17 cellular contexts compared by ENCODE assay signal in the genomic region with DNA sequence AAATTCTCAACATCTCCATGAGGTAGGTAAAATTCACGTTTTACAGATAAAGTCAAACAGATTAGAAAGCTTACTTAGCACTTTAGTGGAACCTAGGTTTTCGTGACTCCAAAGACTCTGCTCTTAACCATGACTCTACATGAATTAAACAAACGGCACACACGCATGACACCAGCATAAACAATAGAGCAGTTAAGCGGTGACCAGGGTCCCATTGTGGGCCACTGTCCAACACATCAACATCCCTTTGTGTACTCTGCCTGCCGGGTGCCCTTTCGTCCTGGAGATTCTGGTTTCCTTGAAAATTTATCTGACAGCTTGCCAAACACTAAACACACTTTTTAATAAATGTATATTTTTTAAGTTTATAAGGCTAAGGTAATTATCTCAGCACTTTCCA.
DNase-seq lines count a peak whose midpoint lies in the region; ATAC-seq and TF ChIP-seq lines count a peak whose summit lies in the region.
"Had no signal": no experiment of that assay in that cellular context is flagged by ENCODE, and none has a peak within 500 bp of the region (broad histone marks: within the 10 kb centered on the region; RNA-seq: fewer than 3 reads in every experiment).

No MANE protein-coding gene starts in this region.

- no peak for TF ChIP-seq CTCF in WERI-Rb-1 (IDR thresholded peaks at IDR 0.05; ENCODE audit: low read depth, low read length)
- no peak for TF ChIP-seq CTCF in neural crest cell (conservative IDR thresholded peaks at IDR 0.05)

- H3K27me3 ChIP-seq in WERI-Rb-1 (ENCODE audit: insufficient read depth, low read depth, severe bottlenecking) = no peaks in the 10 kb centered on the region

- H3K4me1 Mint-ChIP-seq in neural crest cell = peaks cover 17% of the 10 kb centered on the region
- H3K4me1 Mint-ChIP-seq in activated CD4-positive, alpha-beta memory T cell treated with anti-CD3 and anti-CD28 coated beads, Interleukin-2, amount 10 ng/mL, durations not matched to agents 7 days and 5 days = no peaks in the 10 kb centered on the region
- H3K4me1 Mint-ChIP-seq in activated T-cell treated with anti-CD3 and anti-CD28 coated beads, Interleukin-2, amount 50 U/mL, for 4 hours (ENCODE audit: low read depth) = no peaks in the 10 kb centered on the region

- no peak overlapping the region for H3K4me3 ChIP-seq in WERI-Rb-1 (ENCODE audit: low read depth, low read length)
- H3K4me3 ChIP-seq: A549 had no signal

- CTCF ChIA-PET in activated CD4-positive, alpha-beta memory T cell treated with anti-CD3 and anti-CD28 coated beads, Interleukin-2, amount 10 ng/mL, durations not matched to agents 7 days and 5 days (lab: Charles Lee) = no interaction called here

- H3K4me3 Mint-ChIP-seq in neural crest cell = no peak overlapping the region
- H3K4me3 Mint-ChIP-seq in activated CD4-positive, alpha-beta memory T cell treated with anti-CD3 and anti-CD28 coated beads, Interleukin-2, amount 10 ng/mL, durations not matched to agents 7 days and 5 days = no peak overlapping the region
- no peak overlapping the region for H3K4me3 Mint-ChIP-seq in activated T-cell treated with anti-CD3 and anti-CD28 coated beads, Interleukin-2, amount 50 U/mL, for 4 hours
- H3K4me3 Mint-ChIP-seq: CD4-positive, alpha-beta T cell; H9 had no signal

- H3K9me3 ChIP-seq in WERI-Rb-1 (ENCODE audit: severe bottlenecking) = no peaks in the 10 kb centered on the region
- H3K9me3 ChIP-seq: A549 had no signal

- DNase-seq in NCI-H146 (lab: John Stamatoyannopoulos, UW) = peak; percentile 42
- peak; percentile 86 for DNase-seq in NCI-H748 (lab: John Stamatoyannopoulos, UW; ENCODE audit: unreplicated experiment)
- DNase-seq in WERI-Rb-1 = no peak
- DNase-seq in neural crest cell (ENCODE audit: low read depth, low spot score) = no peak
- no peak for DNase-seq in GF-D8 (lab: John Stamatoyannopoulos, UW)
- no peak for DNase-seq in activated CD4-positive, alpha-beta memory T cell treated with anti-CD3 and anti-CD28 coated beads, Interleukin-2, amount 10 ng/mL, durations not matched to agents 7 days and 5 days
- DNase-seq in activated T-cell treated with anti-CD3 and anti-CD28 coated beads, Interleukin-2, amount 50 U/mL, for 4 hours = no peak
- DNase-seq: AML-193; CD4-positive, alpha-beta T cell; DMS153; DMS79; GDM1; GOT3; H9; IMR-90 had no signal

- H3K36me3 Mint-ChIP-seq in neural crest cell (ENCODE audit: low read depth) = no peaks in the 10 kb centered on the region
- no peaks in the 10 kb centered on the region for H3K36me3 Mint-ChIP-seq in activated CD4-positive, alpha-beta memory T cell treated with anti-CD3 and anti-CD28 coated beads, Interleukin-2, amount 10 ng/mL, durations not matched to agents 7 days and 5 days (ENCODE audit: low read depth)
- no peaks in the 10 kb centered on the region for H3K36me3 Mint-ChIP-seq in activated T-cell treated with anti-CD3 and anti-CD28 coated beads, Interleukin-2, amount 50 U/mL, for 4 hours (ENCODE audit: insufficient read depth)

- H3K27ac ChIP-seq in WERI-Rb-1 = peak overlapping the region; percentile 25; the same call in 1 of the 2 replicates
- H3K27ac ChIP-seq: A549, C4-2B had no signal

- H3K27me3 Mint-ChIP-seq in neural crest cell (ENCODE audit: low read depth) = no peaks in the 10 kb centered on the region
- no peaks in the 10 kb centered on the region for H3K27me3 Mint-ChIP-seq in activated CD4-positive, alpha-beta memory T cell treated with anti-CD3 and anti-CD28 coated beads, Interleukin-2, amount 10 ng/mL, durations not matched to agents 7 days and 5 days
- H3K27me3 Mint-ChIP-seq in activated T-cell treated with anti-CD3 and anti-CD28 coated beads, Interleukin-2, amount 50 U/mL, for 4 hours (ENCODE audit: low read depth) = no peaks in the 10 kb centered on the region
- H3K27me3 Mint-ChIP-seq: CD4-positive, alpha-beta T cell had no signal

- peaks cover 6% of the 10 kb centered on the region for H3K9me3 Mint-ChIP-seq in neural crest cell
- H3K9me3 Mint-ChIP-seq in activated CD4-positive, alpha-beta memory T cell treated with anti-CD3 and anti-CD28 coated beads, Interleukin-2, amount 10 ng/mL, durations not matched to agents 7 days and 5 days = no peaks in the 10 kb centered on the region
- H3K9me3 Mint-ChIP-seq in activated T-cell treated with anti-CD3 and anti-CD28 coated beads, Interleukin-2, amount 50 U/mL, for 4 hours = no peaks in the 10 kb centered on the region
- H3K9me3 Mint-ChIP-seq: H9 had no signal

- peak overlapping the region; percentile 6 for H3K27ac Mint-ChIP-seq in neural crest cell (ENCODE audit: unreplicated experiment)
- no peak overlapping the region for H3K27ac Mint-ChIP-seq in activated CD4-positive, alpha-beta memory T cell treated with anti-CD3 and anti-CD28 coated beads, Interleukin-2, amount 10 ng/mL, durations not matched to agents 7 days and 5 days
- H3K27ac Mint-ChIP-seq: CD4-positive, alpha-beta T cell; H9 had no signal

- POLR2A ChIA-PET in activated CD4-positive, alpha-beta memory T cell treated with anti-CD3 and anti-CD28 coated beads, Interleukin-2, amount 10 ng/mL, durations not matched to agents 7 days and 5 days (lab: Charles Lee) = no interaction called here

- H3K36me3 ChIP-seq in WERI-Rb-1 = no peaks in the 10 kb centered on the region

- no peak for ATAC-seq in activated T-cell treated with anti-CD3 and anti-CD28 coated beads, Interleukin-2, amount 50 U/mL, for 4 hours
- ATAC-seq: A549 had no signal

Comparison
In these comparisons a context has a peak if more than half of its experiments do, and no peak if none do; other contexts are left out.
1. DNase-seq: peak in NCI-H146 (single experiment) and NCI-H748 (single experiment); none in WERI-Rb-1 (single experiment), neural crest cell (single experiment), GF-D8 (single experiment), activated CD4-positive, alpha-beta memory T cell treated with anti-CD3 and anti-CD28 coated beads, Interleukin-2, amount 10 ng/mL, durations not matched to agents 7 days and 5 days (single experiment) and activated T-cell treated with anti-CD3 and anti-CD28 coated beads, Interleukin-2, amount 50 U/mL, for 4 hours (single experiment).